ENCODE assay signal across 8 cellular contexts in genomic region chr16:75110637-75111513, GRCh38. TPM values are rescaled to one million over a fixed set of nuclear protein-coding genes. Genes with fewer than 3 reads are reported as not detected.
DNase-seq lines count a peak whose midpoint lies in the region; ATAC-seq and TF ChIP-seq lines count a peak whose summit lies in the region.

No MANE protein-coding gene starts in this region.

- peak overlapping the region; percentile 64 for H3K4me3 Mint-ChIP-seq in activated T-helper 2 cell treated with anti-CD3 and anti-CD28 coated beads, Interferon-gamma antibody, Interleukin-2, Interleukin-4, amounts not matched to agents 10 μg/mL and 5 μg/mL and 100 μg/mL, durations not matched to agents 14 hours and 24 hours and 36 hours (ENCODE audit: low read depth)
- H3K4me3 Mint-ChIP-seq in neural progenitor cell, result peak overlapping the region; percentile 50
- peak overlapping the region; percentile 49 to 65 for H3K4me3 Mint-ChIP-seq in stimulated activated naive CD8-positive, alpha-beta T cell treated with anti-CD3 and anti-CD28 coated beads, Interleukin-15, amount 100 ng/mL, for 72 hours

- H3K27me3 ChIP-seq in Karpas-422 (ENCODE audit: low read length), result no peaks in the 10 kb centered on the region
- no peaks in the 10 kb centered on the region for H3K27me3 ChIP-seq in neural progenitor cell

- H2AFZ ChIP-seq in Karpas-422 (ENCODE audit: low read length) (peak overlapping the region; percentile 67; the same call in 1 of the 2 replicates), neural progenitor cell (replicated peaks) (no peak overlapping the region)

- H3K4me3 ChIP-seq in Karpas-422 (ENCODE audit: low read length), result no peak overlapping the region
- peak overlapping the region; percentile 41 for H3K4me3 ChIP-seq in fibroblast of the aortic adventitia (ENCODE audit: low read depth, low read length)
- H3K4me3 ChIP-seq in neural progenitor cell, result no peak overlapping the region

- DNase-seq in DMS79 treated with DMSO at 0.1 percent for 48 hours (lab: John Stamatoyannopoulos, UW), result peak; percentile 33
- DNase-seq in Karpas-422, result peak; percentile 94
- peak; percentile 82 for DNase-seq in RPMI7951 (ENCODE audit: low read depth)
- DNase-seq in activated T-helper 2 cell treated with anti-CD3 and anti-CD28 coated beads, Interferon-gamma antibody, Interleukin-2, Interleukin-4, amounts not matched to agents 10 μg/mL and 5 μg/mL and 100 μg/mL, durations not matched to agents 14 hours and 24 hours and 36 hours (ENCODE audit: low spot score), result peak; percentile 75
- peak; percentile 91 for DNase-seq in fibroblast of the aortic adventitia (ENCODE audit: low read depth)
- peak; percentile 95 for DNase-seq in neural progenitor cell (ENCODE audit: low spot score)
- DNase-seq in stimulated activated naive CD8-positive, alpha-beta T cell treated with anti-CD3 and anti-CD28 coated beads, Interleukin-15, amount 100 ng/mL, for 72 hours, result peak; percentile 83 to 84

- intact Hi-C loops in activated T-helper 2 cell treated with anti-CD3 and anti-CD28 coated beads, Interferon-gamma antibody, Interleukin-2, Interleukin-4, amounts not matched to agents 10 μg/mL and 5 μg/mL and 100 μg/mL, durations not matched to agents 14 hours and 24 hours and 36 hours (cut with micrococcal nuclease), result loop anchor here (1.0 to 10.0 kb wide), 6 partner anchors 13 to 406 kb away; partner anchors contain the start of genes MLKL and WDR59

- H4K20me1 ChIP-seq in Karpas-422 (ENCODE audit: insufficient read depth, low read depth, low read length), result no peaks in the 10 kb centered on the region
- H4K20me1 ChIP-seq in neural progenitor cell (ENCODE audit: low read depth), result peaks cover 31% of the 10 kb centered on the region

- peaks cover 42% of the 10 kb centered on the region for H3K4me1 Mint-ChIP-seq in activated T-helper 2 cell treated with anti-CD3 and anti-CD28 coated beads, Interferon-gamma antibody, Interleukin-2, Interleukin-4, amounts not matched to agents 10 μg/mL and 5 μg/mL and 100 μg/mL, durations not matched to agents 14 hours and 24 hours and 36 hours (ENCODE audit: low read depth)
- H3K4me1 Mint-ChIP-seq in neural progenitor cell, result peaks cover 48% of the 10 kb centered on the region
- H3K4me1 Mint-ChIP-seq in stimulated activated naive CD8-positive, alpha-beta T cell treated with anti-CD3 and anti-CD28 coated beads, Interleukin-15, amount 100 ng/mL, for 72 hours, result peaks cover 60% of the 10 kb centered on the region

- H3K27ac ChIP-seq in Karpas-422 (ENCODE audit: low read length), result peak overlapping the region; percentile 65
- H3K27ac ChIP-seq in neural progenitor cell, result no peak overlapping the region

- H3K9ac ChIP-seq in Karpas-422 (ENCODE audit: low read length) (peak overlapping the region; percentile 13; the same call in 1 of the 2 replicates), neural progenitor cell (no peak overlapping the region)

- TF ChIP-seq CTCF in fibroblast of the aortic adventitia (IDR thresholded peaks at IDR 0.05; ENCODE audit: insufficient read depth, low read length) (peak; percentile 91), neural progenitor cell (IDR thresholded peaks at IDR 0.05) (peak; percentile 84)

- H3K4me2 ChIP-seq in Karpas-422 (ENCODE audit: low read depth, low read length, poor library complexity, severe bottlenecking), result peak overlapping the region; percentile 56
- peak overlapping the region; percentile 49 for H3K4me2 ChIP-seq in neural progenitor cell

- H3K9me2 ChIP-seq in Karpas-422 (replicated peaks; ENCODE audit: insufficient read depth, low read length), result no peaks in the 10 kb centered on the region

- H3K4me1 ChIP-seq in Karpas-422 (ENCODE audit: low read length) (peaks cover 43% of the 10 kb centered on the region), neural progenitor cell (peaks cover 26% of the 10 kb centered on the region)

- peaks cover 21% of the 10 kb centered on the region for H3K36me3 Mint-ChIP-seq in activated T-helper 2 cell treated with anti-CD3 and anti-CD28 coated beads, Interferon-gamma antibody, Interleukin-2, Interleukin-4, amounts not matched to agents 10 μg/mL and 5 μg/mL and 100 μg/mL, durations not matched to agents 14 hours and 24 hours and 36 hours (ENCODE audit: low read depth)
- H3K36me3 Mint-ChIP-seq in neural progenitor cell, result peaks cover 2% of the 10 kb centered on the region

- H3F3A ChIP-seq in neural progenitor cell (ENCODE audit: low read depth), result peaks cover 23% of the 10 kb centered on the region

- H3K27me3 Mint-ChIP-seq in activated T-helper 2 cell treated with anti-CD3 and anti-CD28 coated beads, Interferon-gamma antibody, Interleukin-2, Interleukin-4, amounts not matched to agents 10 μg/mL and 5 μg/mL and 100 μg/mL, durations not matched to agents 14 hours and 24 hours and 36 hours (ENCODE audit: low read depth), result no peaks in the 10 kb centered on the region
- H3K27me3 Mint-ChIP-seq in neural progenitor cell (ENCODE audit: insufficient read depth, low read depth), result peaks cover 9% of the 10 kb centered on the region
- peaks cover 25% of the 10 kb centered on the region for H3K27me3 Mint-ChIP-seq in stimulated activated naive CD8-positive, alpha-beta T cell treated with anti-CD3 and anti-CD28 coated beads, Interleukin-15, amount 100 ng/mL, for 72 hours

- H3K79me2 ChIP-seq in Karpas-422 (ENCODE audit: low read length), result no peaks in the 10 kb centered on the region
- no peaks in the 10 kb centered on the region for H3K79me2 ChIP-seq in neural progenitor cell (ENCODE audit: low read depth)

- no peaks in the 10 kb centered on the region for H3K9me3 ChIP-seq in Karpas-422 (ENCODE audit: low read length)
- no peaks in the 10 kb centered on the region for H3K9me3 ChIP-seq in neural progenitor cell (ENCODE audit: low read depth)

- peak; percentile 58 for ATAC-seq in GM21825 (IDR thresholded peaks at IDR 0.05; ENCODE audit: unreplicated experiment)
- peak; percentile 76 for ATAC-seq in stimulated activated naive CD8-positive, alpha-beta T cell treated with anti-CD3 and anti-CD28 coated beads, Interleukin-15, amount 100 ng/mL, for 72 hours

- H3K36me3 ChIP-seq in Karpas-422 (ENCODE audit: insufficient read depth, low read length) (no peaks in the 10 kb centered on the region), neural progenitor cell (no peaks in the 10 kb centered on the region)

- peak overlapping the region; percentile 85 for H3K27ac Mint-ChIP-seq in activated T-helper 2 cell treated with anti-CD3 and anti-CD28 coated beads, Interferon-gamma antibody, Interleukin-2, Interleukin-4, amounts not matched to agents 10 μg/mL and 5 μg/mL and 100 μg/mL, durations not matched to agents 14 hours and 24 hours and 36 hours
- peak overlapping the region; percentile 90 for H3K27ac Mint-ChIP-seq in neural progenitor cell
- H3K27ac Mint-ChIP-seq in stimulated activated naive CD8-positive, alpha-beta T cell treated with anti-CD3 and anti-CD28 coated beads, Interleukin-15, amount 100 ng/mL, for 72 hours, result peak overlapping the region in 1 of 2 donors; percentile 34

- H3K9me3 Mint-ChIP-seq in activated T-helper 2 cell treated with anti-CD3 and anti-CD28 coated beads, Interferon-gamma antibody, Interleukin-2, Interleukin-4, amounts not matched to agents 10 μg/mL and 5 μg/mL and 100 μg/mL, durations not matched to agents 14 hours and 24 hours and 36 hours, result no peaks in the 10 kb centered on the region
- H3K9me3 Mint-ChIP-seq in neural progenitor cell, result no peaks in the 10 kb centered on the region
- no peaks in the 10 kb centered on the region for H3K9me3 Mint-ChIP-seq in stimulated activated naive CD8-positive, alpha-beta T cell treated with anti-CD3 and anti-CD28 coated beads, Interleukin-15, amount 100 ng/mL, for 72 hours

RNA-seq across cellular contexts. Expression of gene LDHD, which starts 5.7 kb away (rescaled TPM):
- total RNA-seq in Karpas-422 (2014; rRNA removed; shearing (Covaris generic); ENCODE audit: low replicate concordance), result 0.79 TPM in 1 of 2 replicates, not detected in the other
- total RNA-seq in RPMI7951 (2014; rRNA removed; shearing (Covaris generic)), result 0.68 and 0.96 TPM in 2 replicates
- 0.41 TPM in 1 of 2 replicates, not detected in the other for total RNA-seq in activated T-helper 2 cell treated with anti-CD3 and anti-CD28 coated beads, Interferon-gamma antibody, Interleukin-2, Interleukin-4, amounts not matched to agents 10 μg/mL and 5 μg/mL and 100 μg/mL, durations not matched to agents 14 hours and 24 hours and 36 hours
- total RNA-seq in fibroblast of the aortic adventitia (ENCODE audit: low replicate concordance) (0.18 and 2.9 TPM in 2 replicates), neural progenitor cell (ENCODE audit: low replicate concordance) (0.60 and 3.8 TPM in 2 replicates)

RNA-seq across cellular contexts. Expression of gene ZFP1, which starts 37.4 kb away (rescaled TPM):
- total RNA-seq in Karpas-422 (2014; rRNA removed; shearing (Covaris generic); ENCODE audit: low replicate concordance), result 7.9 and 23.0 TPM in 2 replicates
- 17.2 and 21.3 TPM in 2 replicates for total RNA-seq in RPMI7951 (2014; rRNA removed; shearing (Covaris generic))
- total RNA-seq in activated T-helper 2 cell treated with anti-CD3 and anti-CD28 coated beads, Interferon-gamma antibody, Interleukin-2, Interleukin-4, amounts not matched to agents 10 μg/mL and 5 μg/mL and 100 μg/mL, durations not matched to agents 14 hours and 24 hours and 36 hours, result 11.2 and 14.0 TPM in 2 replicates
- 9.2 and 16.2 TPM in 2 replicates for total RNA-seq in fibroblast of the aortic adventitia (ENCODE audit: low replicate concordance)
- total RNA-seq in neural progenitor cell (ENCODE audit: low replicate concordance), result 26.2 and 35.4 TPM in 2 replicates

Comparison
In these comparisons a context has a peak if more than half of its experiments do, and no peak if none do; other contexts are left out.
1. DNase-seq: peak in every context shown above with its lines; median percentile 95 in neural progenitor cell; 94 in Karpas-422; 91 in fibroblast of the aortic adventitia; 84 in stimulated activated naive CD8-positive, alpha-beta T cell treated with anti-CD3 and anti-CD28 coated beads, Interleukin-15, amount 100 ng/mL, for 72 hours; 82 in RPMI7951; 75 in activated T-helper 2 cell treated with anti-CD3 and anti-CD28 coated beads, Interferon-gamma antibody, Interleukin-2, Interleukin-4, amounts not matched to agents 10 μg/mL and 5 μg/mL and 100 μg/mL, durations not matched to agents 14 hours and 24 hours and 36 hours; 33 in DMS79 treated with DMSO at 0.1 percent for 48 hours.